ENCODE assay signal across 20 cellular contexts in genomic region chr15:101684877-101685276, GRCh38. TPM values are rescaled to one million over a fixed set of nuclear protein-coding genes. Genes with fewer than 3 reads are reported as not detected.
A peak's percentile ranks its signal among the peaks of the same experiment; 100 is the strongest.
DNase-seq lines count a peak whose midpoint lies in the region; ATAC-seq, FAIRE-seq and TF ChIP-seq lines count a peak whose summit lies in the region.
"Had no signal": no experiment of that assay in that cellular context is flagged by ENCODE, and none has a peak within 500 bp of the region (broad histone marks: within the 10 kb centered on the region; RNA-seq: fewer than 3 reads in every experiment).

No MANE protein-coding gene starts in this region.

- H2AFZ ChIP-seq in HepG2 (ENCODE audit: low read length) (no peak overlapping the region), keratinocyte (ENCODE audit: control insufficient read depth, low read length) (no peak overlapping the region)

- no peak overlapping the region for H3K4me3 Mint-ChIP-seq in T-helper 17 cell
- H3K4me3 Mint-ChIP-seq: CD8-positive, alpha-beta T cell had no signal

- H3K27ac ChIP-seq in HepG2 (ENCODE audit: extremely low read length, insufficient read depth, low read length), result no peak overlapping the region
- H3K27ac ChIP-seq in right lobe of liver, result no peak overlapping the region
- H3K27ac ChIP-seq in keratinocyte (ENCODE audit: control insufficient read depth, insufficient read depth, low read length), result peak overlapping the region; percentile 15
- H3K27ac ChIP-seq: HL-60 had no signal

- H4K20me1 ChIP-seq in HepG2 (ENCODE audit: insufficient read depth, low read length) (no peaks in the 10 kb centered on the region), keratinocyte (ENCODE audit: control insufficient read depth, extremely low read depth, insufficient read depth, low read length) (no peaks in the 10 kb centered on the region)

- H3K27me3 Mint-ChIP-seq in T-helper 17 cell, result no peaks in the 10 kb centered on the region

- in situ Hi-C loops in HepG2 (cut with HindIII; ENCODE audit: extremely low pct_ligation_motif_present, low pct_unique_long_range_greater_than_20kb), result no loop called here

- no peak for TF ChIP-seq RAD21 in HepG2 (CRISPR knock-in tag; IDR thresholded peaks at IDR 0.05)

- peak overlapping the region; percentile 41 for H3K27ac Mint-ChIP-seq in T-helper 17 cell
- H3K27ac Mint-ChIP-seq: CD8-positive, alpha-beta T cell had no signal

- no peak for FAIRE-seq in HepG2 (lab: Jason Lieb, UNC)
- no peak for FAIRE-seq in keratinocyte (lab: Jason Lieb, UNC)
- FAIRE-seq: D721Med had no signal

- ATAC-seq in HepG2 (no peak), right lobe of liver (no peak), T-helper 17 cell (no peak), HG03520 (IDR thresholded peaks at IDR 0.05; ENCODE audit: unreplicated experiment) (no peak)
- ATAC-seq: CD8-positive, alpha-beta T cell had no signal

- TF ChIP-seq EP300 in HepG2 (IDR thresholded peaks at IDR 0.05; ENCODE audit: low read depth in 2 of 2, low read length in 2 of 2) (no peak), HepG2 (CRISPR knock-in tag; IDR thresholded peaks at IDR 0.05; ENCODE audit: borderline replicate concordance) (no peak)

- intact Hi-C loops in HepG2 (cut with micrococcal nuclease; ENCODE audit: unreplicated experiment), result no loop called here
- intact Hi-C loops in right lobe of liver (cut with DNase I), result no loop called here
- intact Hi-C loops in posterior vena cava (cut with DNase I), result no loop called here

- no peaks in the 10 kb centered on the region for H3K9me1 ChIP-seq in keratinocyte (ENCODE audit: control insufficient read depth, extremely low read depth, insufficient read depth, low read length)

- TF ChIP-seq POLR2A in HepG2 (IDR thresholded peaks at IDR 0.05; ENCODE audit: insufficient read depth in 1 of 2, low read depth in 2 of 2, low read length in 2 of 2) (no peak), right lobe of liver (IDR thresholded peaks at IDR 0.05) (no peak)

- 97% methylated on average over 3 of the region's 3 CpGs for WGBS in HepG2 (ENCODE audit: low lambda C conversion rate)
- WGBS in right lobe of liver (ENCODE audit: insufficient coverage, low coverage, low lambda C conversion rate, missing lambda C conversion rate), result 94% methylated on average over 3 of the region's 3 CpGs

- peaks cover 2% of the 10 kb centered on the region for H3K36me3 Mint-ChIP-seq in T-helper 17 cell (ENCODE audit: low read depth)

- H3K9ac ChIP-seq in HepG2 (ENCODE audit: insufficient read depth, low read depth, low read length), result no peak overlapping the region
- H3K9ac ChIP-seq in keratinocyte (ENCODE audit: control insufficient read depth, extremely low read depth, insufficient read depth, low read length), result no peak overlapping the region

- POLR2A ChIA-PET in HepG2 (lab: Yijun Ruan, JAX), result no interaction called here

- no peaks in the 10 kb centered on the region for H3K79me2 ChIP-seq in HepG2 (ENCODE audit: insufficient read depth, low read length)
- no peaks in the 10 kb centered on the region for H3K79me2 ChIP-seq in keratinocyte (ENCODE audit: control insufficient read depth, insufficient read depth, low read length)

- H3K4me3 ChIP-seq in HepG2 (replicated peaks in 1 of 3; ENCODE audit: insufficient read depth in 1 of 3, low read depth in 2 of 3, low read length in 3 of 3) (no peak overlapping the region), right lobe of liver (no peak overlapping the region), keratinocyte (ENCODE audit: control insufficient read depth in 2 of 3, extremely low read depth in 1 of 3, insufficient read depth in 2 of 3, low read depth in 1 of 3, low read length in 3 of 3) (no peak overlapping the region)
- H3K4me3 ChIP-seq: MG63 had no signal

- peaks cover 2% of the 10 kb centered on the region for H3K4me1 Mint-ChIP-seq in T-helper 17 cell

- H3K9me3 ChIP-seq in HepG2 (ENCODE audit: low read length) (no peaks in the 10 kb centered on the region), right lobe of liver (no peaks in the 10 kb centered on the region), T-helper 17 cell (ENCODE audit: control insufficient read depth, low read length, poor library complexity, severe bottlenecking) (no peaks in the 10 kb centered on the region), keratinocyte (ENCODE audit: control insufficient read depth, low read depth, low read length) (no peaks in the 10 kb centered on the region)
- H3K9me3 ChIP-seq: MG63 had no signal

- dilution Hi-C loops in keratinocyte (cut with MboI; ENCODE audit: extremely low pct_ligation_motif_present, low sequenced_read_pairs), result no loop called here

- TF ChIP-seq CTCF in HepG2 (CRISPR knock-in tag; IDR thresholded peaks at IDR 0.05) (no peak), right lobe of liver (IDR thresholded peaks at IDR 0.05) (no peak), keratinocyte (optimal IDR thresholded peaks at IDR 0.05 in 1 of 3, IDR thresholded peaks at IDR 0.05 in 1 of 3, conservative IDR thresholded peaks at IDR 0.05 in 1 of 3; ENCODE audit: extremely low read depth in 1 of 3, insufficient read depth in 2 of 3, low read length in 3 of 3) (no peak)

- DNase-seq in HepG2 (ENCODE audit: low spot score), result no peak
- no peak for DNase-seq in right lobe of liver
- no peak for DNase-seq in T-helper 17 cell
- DNase-seq in keratinocyte (ENCODE audit: low read depth, low spot score), result no peak
- DNase-seq in cerebellum (ENCODE audit: low spot score), result no peak
- no peak for DNase-seq in posterior vena cava (ENCODE audit: low spot score)
- DNase-seq: CD8-positive, alpha-beta T cell; DND-41; GDM1; GOT3; KG1; NCI-H1105; NCI-H187; NCI-H2171 treated with DMSO at 0.1 percent for 48 hours; NCI-H82; Right ventricle myocardium superior had no signal

- CTCF ChIA-PET in HepG2 (lab: Yijun Ruan, JAX; ENCODE audit: low intra/inter-chr PET ratio, low total read pairs), result no interaction called here

- peaks cover 4 to 38% of the 10 kb centered on the region in 2 experiments; a peak in 4 of 5 replicates for H3K36me3 ChIP-seq in HepG2 (replicated peaks in 1 of 2; ENCODE audit: control insufficient read depth in 1 of 2, insufficient read depth in 2 of 2, low read length in 2 of 2)
- H3K36me3 ChIP-seq in right lobe of liver, result peaks cover 0 to 22% (median 1%) of the 10 kb centered on the region in 4 donors
- H3K36me3 ChIP-seq in keratinocyte (ENCODE audit: control insufficient read depth in 2 of 2, extremely low read depth in 1 of 2, insufficient read depth in 2 of 2, low read length in 2 of 2), result peaks cover 0 to under 1% of the 10 kb centered on the region in 2 experiments

- BruUV-seq in HepG2 (replicated peaks; lab: Mats Ljungman, UMichigan), result no TSS peak

- H3K27me3 ChIP-seq in HepG2 (ENCODE audit: control insufficient read depth in 1 of 2, insufficient read depth in 2 of 2, low read length in 2 of 2) (no peaks in the 10 kb centered on the region), right lobe of liver (no peaks in the 10 kb centered on the region), keratinocyte (ENCODE audit: control insufficient read depth, extremely low read depth, insufficient read depth, low read length) (no peaks in the 10 kb centered on the region)
- H3K27me3 ChIP-seq: MG63 had no signal

- H3K4me2 ChIP-seq in HepG2 (ENCODE audit: low read depth, low read length), result no peak overlapping the region
- H3K4me2 ChIP-seq in keratinocyte (ENCODE audit: control insufficient read depth, extremely low read depth, insufficient read depth, low read depth, low read length), result peak overlapping the region; percentile 15

- H3K4me1 ChIP-seq in HepG2 (ENCODE audit: insufficient read depth, low read length) (no peaks in the 10 kb centered on the region), right lobe of liver (no peaks in the 10 kb centered on the region), keratinocyte (ENCODE audit: control insufficient read depth, extremely low read depth, insufficient read depth, low read length) (peaks cover 16% of the 10 kb centered on the region)

RNA-seq across cellular contexts. Expression of gene TM2D3, which starts 32.7 kb away (rescaled TPM):
- 17.8 and 31.1 TPM in 2 replicates for total RNA-seq in HepG2 (2016; rRNA removed; fragmentation: Illumina TruSeq; extraction: Trizol)
- total RNA-seq in HepG2 (2016; cell fraction: cytosol; rRNA removed; fragmentation: Illumina TruSeq; extraction: Trizol; ENCODE audit: low read depth), result 8.6 and 9.5 TPM in 2 replicates
- 21.0 and 33.6 TPM in 2 replicates for total RNA-seq in HepG2 (2016; cell fraction: insoluble cytoplasmic fraction; rRNA removed; fragmentation: Illumina TruSeq; extraction: Trizol)
- total RNA-seq in HepG2 (2016; cell fraction: membrane; rRNA removed; fragmentation: Illumina TruSeq; extraction: Trizol), result 14.2 and 16.6 TPM in 2 replicates
- 36.0 and 40.5 TPM in 2 replicates for total RNA-seq in HepG2 (2016; cell fraction: nucleus; rRNA removed; fragmentation: Illumina TruSeq; extraction: Trizol)
- polyA plus RNA-seq in HepG2 (2011; rRNA removed), result 70.6 and 72.7 TPM in 2 replicates
- polyA plus RNA-seq in HepG2 (2011; cell fraction: cytosol; rRNA removed), result 57.2 and 64.0 TPM in 2 replicates
- 46.5 and 49.1 TPM in 2 replicates for polyA plus RNA-seq in HepG2 (2011; cell fraction: nucleus; rRNA removed)
- polyA plus RNA-seq in HepG2 (2012), result 54.2 and 56.1 TPM in 2 replicates
- polyA plus RNA-seq in HepG2 (2016; cell fraction: cytosol; fragmentation: Illumina TruSeq; extraction: Trizol; ENCODE audit: low read depth), result 3.8 TPM in 2 replicates
- polyA plus RNA-seq in HepG2 (2016; cell fraction: insoluble cytoplasmic fraction; fragmentation: Illumina TruSeq; extraction: Trizol; ENCODE audit: low read depth), result 18.7 and 22.3 TPM in 2 replicates
- polyA plus RNA-seq in HepG2 (2016; cell fraction: membrane; fragmentation: Illumina TruSeq; extraction: Trizol; ENCODE audit: low read depth), result 5.8 and 6.3 TPM in 2 replicates
- 52.3 and 55.0 TPM in 2 replicates for polyA plus RNA-seq in HepG2 (2016; cell fraction: nucleus; fragmentation: Illumina TruSeq; extraction: Trizol; ENCODE audit: insufficient read depth, low read depth)
- 48.9 and 62.2 TPM in 2 replicates for polyA minus RNA-seq in HepG2 (2011; rRNA and poly(A)+ RNA removed; ENCODE audit: low replicate concordance)
- polyA minus RNA-seq in HepG2 (2011; cell fraction: cytosol; rRNA and poly(A)+ RNA removed), result 32.5 and 41.6 TPM in 2 replicates
- polyA minus RNA-seq in HepG2 (2011; cell fraction: nucleus; rRNA and poly(A)+ RNA removed), result 114 and 124 TPM in 2 replicates
- total RNA-seq in right lobe of liver, result 10 to 100 TPM; 29.5 to 46.9 (median 40.8) TPM
- 10 to 100 TPM; 66.0 to 91.0 TPM for total RNA-seq in T-helper 17 cell
- polyA plus RNA-seq in keratinocyte, result 42.1 to 58.5 TPM (median 56.7 TPM) in 3 replicates
- polyA plus RNA-seq in keratinocyte (2011; ENCODE audit: low read depth), result 31.9 TPM
- 26.1 and 36.2 TPM in 2 replicates for polyA plus RNA-seq in keratinocyte (2011; cell fraction: cytosol; rRNA removed)
- 73.1 and 76.1 TPM in 2 replicates for polyA plus RNA-seq in keratinocyte (2011; cell fraction: nucleus; rRNA removed)
- 37.5 and 50.5 TPM in 2 replicates for polyA plus RNA-seq in keratinocyte (2012; ENCODE audit: low replicate concordance)
- polyA minus RNA-seq in keratinocyte, result 9.5 to 36.7 TPM (median 31.8 TPM) in 3 replicates
- polyA minus RNA-seq in keratinocyte (2011; cell fraction: cytosol; rRNA and poly(A)+ RNA removed), result 34.1 TPM
- 37.0 and 54.1 TPM in 2 replicates for polyA minus RNA-seq in keratinocyte (2011; cell fraction: nucleus; rRNA and poly(A)+ RNA removed)
- 78.8 TPM for total RNA-seq in cerebellum
- 10 to 100 TPM; 39.9 to 44.1 TPM for total RNA-seq in posterior vena cava

RNA-seq across cellular contexts. Expression of gene TARS3, which starts 39.4 kb away (rescaled TPM):
- total RNA-seq in HepG2 (2016; rRNA removed; fragmentation: Illumina TruSeq; extraction: Trizol) (11.7 and 13.9 TPM in 2 replicates), right lobe of liver (1 to 10 TPM; 4.5 to 9.4 (median 5.3) TPM), T-helper 17 cell (10 to 100 TPM; 13.4 to 17.6 TPM), cerebellum (21.0 TPM), posterior vena cava (10 to 100 TPM; 10.3 to 10.9 TPM)
- 3.9 and 4.7 TPM in 2 replicates for total RNA-seq in HepG2 (2016; cell fraction: cytosol; rRNA removed; fragmentation: Illumina TruSeq; extraction: Trizol; ENCODE audit: low read depth)
- total RNA-seq in HepG2 (2016; cell fraction: insoluble cytoplasmic fraction; rRNA removed; fragmentation: Illumina TruSeq; extraction: Trizol), result 11.8 and 14.6 TPM in 2 replicates
- total RNA-seq in HepG2 (2016; cell fraction: membrane; rRNA removed; fragmentation: Illumina TruSeq; extraction: Trizol), result 4.8 and 5.1 TPM in 2 replicates
- 11.8 and 13.9 TPM in 2 replicates for total RNA-seq in HepG2 (2016; cell fraction: nucleus; rRNA removed; fragmentation: Illumina TruSeq; extraction: Trizol)
- polyA plus RNA-seq in HepG2 (2011; rRNA removed) (3.4 and 4.1 TPM in 2 replicates), keratinocyte (2.8 to 3.9 TPM (median 3.0 TPM) in 3 replicates)
- polyA plus RNA-seq in HepG2 (2011; cell fraction: cytosol; rRNA removed), result 1.5 and 2.3 TPM in 2 replicates
- 6.1 and 6.6 TPM in 2 replicates for polyA plus RNA-seq in HepG2 (2011; cell fraction: nucleus; rRNA removed)
- polyA plus RNA-seq in HepG2 (2012), result 7.3 and 8.6 TPM in 2 replicates
- 0.68 and 0.69 TPM in 2 replicates for polyA plus RNA-seq in HepG2 (2016; cell fraction: cytosol; fragmentation: Illumina TruSeq; extraction: Trizol; ENCODE audit: low read depth)
- polyA plus RNA-seq in HepG2 (2016; cell fraction: insoluble cytoplasmic fraction; fragmentation: Illumina TruSeq; extraction: Trizol; ENCODE audit: low read depth), result 10.7 and 13.5 TPM in 2 replicates
- polyA plus RNA-seq in HepG2 (2016; cell fraction: membrane; fragmentation: Illumina TruSeq; extraction: Trizol; ENCODE audit: low read depth), result 2.0 and 2.2 TPM in 2 replicates
- 16.9 and 17.0 TPM in 2 replicates for polyA plus RNA-seq in HepG2 (2016; cell fraction: nucleus; fragmentation: Illumina TruSeq; extraction: Trizol; ENCODE audit: insufficient read depth, low read depth)
- polyA minus RNA-seq in HepG2 (2011; rRNA and poly(A)+ RNA removed; ENCODE audit: low replicate concordance), result 2.5 and 6.3 TPM in 2 replicates
- polyA minus RNA-seq in HepG2 (2011; cell fraction: cytosol; rRNA and poly(A)+ RNA removed), result 4.1 and 6.4 TPM in 2 replicates
- 23.7 and 24.6 TPM in 2 replicates for polyA minus RNA-seq in HepG2 (2011; cell fraction: nucleus; rRNA and poly(A)+ RNA removed)
- 11.3 TPM for polyA plus RNA-seq in keratinocyte (2011; ENCODE audit: low read depth)
- polyA plus RNA-seq in keratinocyte (2011; cell fraction: cytosol; rRNA removed), result 1.9 and 2.8 TPM in 2 replicates
- 3.7 and 5.9 TPM in 2 replicates for polyA plus RNA-seq in keratinocyte (2011; cell fraction: nucleus; rRNA removed)
- 4.2 and 4.4 TPM in 2 replicates for polyA plus RNA-seq in keratinocyte (2012; ENCODE audit: low replicate concordance)
- 1.7 to 5.3 TPM (median 2.0 TPM) in 3 replicates for polyA minus RNA-seq in keratinocyte
- 3.3 TPM for polyA minus RNA-seq in keratinocyte (2011; cell fraction: cytosol; rRNA and poly(A)+ RNA removed)
- polyA minus RNA-seq in keratinocyte (2011; cell fraction: nucleus; rRNA and poly(A)+ RNA removed), result 3.8 and 5.0 TPM in 2 replicates
